Comparison of ENCODE assay signal across 25 cellular contexts in the genomic region with DNA sequence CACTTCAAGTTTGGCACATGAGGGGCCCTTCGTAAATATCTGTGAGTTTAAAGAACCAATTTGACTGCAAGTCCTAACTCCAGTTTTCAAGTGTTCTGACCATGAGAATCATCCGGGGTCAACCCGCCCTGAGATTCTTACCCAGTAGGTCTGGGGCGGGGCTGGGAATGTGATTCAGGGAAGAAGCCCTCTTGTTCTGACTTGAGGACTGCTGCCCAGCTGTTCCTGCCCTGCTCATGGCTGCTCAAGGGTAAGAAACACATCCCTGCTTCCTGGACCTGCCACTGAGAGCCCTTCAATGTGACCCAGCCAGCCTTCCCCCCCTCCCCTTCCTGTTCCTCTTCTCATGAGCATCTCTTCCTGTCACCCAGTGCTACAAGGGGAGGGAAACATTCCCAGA.
DNase-seq lines count a peak whose midpoint lies in the region; ATAC-seq and TF ChIP-seq lines count a peak whose summit lies in the region.
"Had no signal": no experiment of that assay in that cellular context is flagged by ENCODE, and none has a peak within 500 bp of the region (broad histone marks: within the 10 kb centered on the region; RNA-seq: fewer than 3 reads in every experiment).

No MANE protein-coding gene starts in this region.

- no peak overlapping the region for H3K27ac ChIP-seq in Karpas-422 (ENCODE audit: low read length)
- no peak overlapping the region for H3K27ac ChIP-seq in tibial artery
- H3K27ac ChIP-seq: breast epithelium, coronary artery, gastrocnemius medialis, Peyer's patch, psoas muscle had no signal

- H3K36me3 Mint-ChIP-seq in osteocyte (ENCODE audit: unreplicated experiment) = peaks cover 2% of the 10 kb centered on the region

- TF ChIP-seq CTCF in mucosa of descending colon (IDR thresholded peaks at IDR 0.05) = no peak
- TF ChIP-seq CTCF in tibial artery (IDR thresholded peaks at IDR 0.05) = no peak
- no peak for TF ChIP-seq CTCF in osteocyte (IDR thresholded peaks at IDR 0.05)

- peaks cover 5% of the 10 kb centered on the region; the same call in 1 of the 2 replicates for H3K9me3 ChIP-seq in Karpas-422 (ENCODE audit: low read length)
- H3K9me3 ChIP-seq in endocrine pancreas (ENCODE audit: control insufficient read depth, low read length) = peaks cover 2% of the 10 kb centered on the region
- H3K9me3 ChIP-seq in mucosa of descending colon = peaks cover 4% of the 10 kb centered on the region
- H3K9me3 ChIP-seq in tibial artery = no peaks in the 10 kb centered on the region
- H3K9me3 ChIP-seq: BE2C, gastrocnemius medialis, Peyer's patch had no signal

- H3K36me3 ChIP-seq in Karpas-422 (ENCODE audit: insufficient read depth, low read length) = no peaks in the 10 kb centered on the region; the same call in 1 of the 2 replicates
- no peaks in the 10 kb centered on the region for H3K36me3 ChIP-seq in endocrine pancreas (ENCODE audit: control insufficient read depth, insufficient read depth, low read length)
- no peaks in the 10 kb centered on the region for H3K36me3 ChIP-seq in mucosa of descending colon (ENCODE audit: low read depth)
- no peaks in the 10 kb centered on the region for H3K36me3 ChIP-seq in tibial artery
- H3K36me3 ChIP-seq: BE2C, breast epithelium, gastrocnemius medialis, Peyer's patch had no signal

- no peak overlapping the region for H3K4me3 ChIP-seq in Karpas-422 (ENCODE audit: low read length)
- no peak overlapping the region for H3K4me3 ChIP-seq in endocrine pancreas (ENCODE audit: control insufficient read depth, insufficient read depth, low read length)
- H3K4me3 ChIP-seq in mucosa of descending colon = no peak overlapping the region
- no peak overlapping the region for H3K4me3 ChIP-seq in tibial artery
- H3K4me3 ChIP-seq: breast epithelium, coronary artery, gastrocnemius medialis, Peyer's patch, psoas muscle had no signal

- no peaks in the 10 kb centered on the region for H3K27me3 Mint-ChIP-seq in osteocyte (ENCODE audit: unreplicated experiment)
- H3K27me3 Mint-ChIP-seq: activated CD4-positive, alpha-beta memory T cell treated with anti-CD3 and anti-CD28 coated beads for 36 hours; activated naive CD4-positive, alpha-beta T cell treated with anti-CD3 and anti-CD28 coated beads, Interleukin-2, amount 50 U/mL, for 24 hours; activated T-helper 17 cell treated with anti-CD3 and anti-CD28 coated beads, Interleukin-2, amount 50 U/mL, for 72 hours; naive B cell; stimulated activated naive CD8-positive, alpha-beta T cell treated with anti-CD3 and anti-CD28 coated beads, Interleukin-15, amount 100 ng/mL, for 72 hours had no signal

- H4K20me1 ChIP-seq in Karpas-422 (ENCODE audit: insufficient read depth, low read depth, low read length) = no peaks in the 10 kb centered on the region

- H3K4me1 Mint-ChIP-seq in osteocyte (ENCODE audit: unreplicated experiment) = peaks cover 24% of the 10 kb centered on the region
- H3K4me1 Mint-ChIP-seq: activated naive CD4-positive, alpha-beta T cell treated with anti-CD3 and anti-CD28 coated beads, Interleukin-2, amount 50 U/mL, for 24 hours; activated T-helper 17 cell treated with anti-CD3 and anti-CD28 coated beads, Interleukin-2, amount 50 U/mL, for 72 hours; stimulated activated naive CD8-positive, alpha-beta T cell treated with anti-CD3 and anti-CD28 coated beads, Interleukin-15, amount 100 ng/mL, for 72 hours had no signal

- no peaks in the 10 kb centered on the region for H3K27me3 ChIP-seq in Karpas-422 (ENCODE audit: low read length)
- H3K27me3 ChIP-seq in endocrine pancreas (ENCODE audit: control insufficient read depth, insufficient read depth, low read length) = no peaks in the 10 kb centered on the region
- no peaks in the 10 kb centered on the region for H3K27me3 ChIP-seq in tibial artery
- H3K27me3 ChIP-seq: BE2C, breast epithelium, gastrocnemius medialis, Peyer's patch had no signal

- H3K4me1 ChIP-seq in Karpas-422 (ENCODE audit: low read length) = peaks cover 31% of the 10 kb centered on the region
- peaks cover 4% of the 10 kb centered on the region for H3K4me1 ChIP-seq in endocrine pancreas (ENCODE audit: control insufficient read depth, insufficient read depth, low read length)
- H3K4me1 ChIP-seq in mucosa of descending colon (ENCODE audit: low read depth) = no peaks in the 10 kb centered on the region
- H3K4me1 ChIP-seq in tibial artery = peaks cover 0 to under 1% (median 0%) of the 10 kb centered on the region in 4 donors
- H3K4me1 ChIP-seq: BE2C had no signal

- H3K9ac ChIP-seq in Karpas-422 (ENCODE audit: low read length) (no peak overlapping the region), endocrine pancreas (ENCODE audit: control insufficient read depth, insufficient read depth, low read length) (peak overlapping the region; percentile 47)

- DNase-seq in DMS53 (lab: John Stamatoyannopoulos, UW) (peak; percentile 52), Karpas-422 (no peak), mucosa of descending colon (no peak), tibial artery (no peak), osteocyte (ENCODE audit: extremely low spot score, unreplicated experiment) (no peak)
- DNase-seq: activated CD4-positive, CD25-positive, alpha-beta regulatory T cell treated with anti-CD3 and anti-CD28 coated beads, Interleukin-2, amount 50 U/mL, for 72 hours; activated CD8-positive, alpha-beta memory T cell treated with anti-CD3 and anti-CD28 coated beads, Interleukin-2, amount 50 U/mL, for 48 hours; effector memory CD4-positive, alpha-beta T cell; GF-D8; naive B cell; NCI-H1694; NCI-H2171; NCI-H526 treated with DMSO at 0.1 percent for 48 hours; stimulated activated naive CD8-positive, alpha-beta T cell treated with anti-CD3 and anti-CD28 coated beads, Interleukin-15, amount 100 ng/mL, for 72 hours had no signal

- no peak overlapping the region for H3K4me3 Mint-ChIP-seq in osteocyte (ENCODE audit: unreplicated experiment)
- H3K4me3 Mint-ChIP-seq: activated CD4-positive, alpha-beta memory T cell treated with anti-CD3 and anti-CD28 coated beads for 36 hours; activated naive CD4-positive, alpha-beta T cell treated with anti-CD3 and anti-CD28 coated beads, Interleukin-2, amount 50 U/mL, for 24 hours; activated T-helper 17 cell treated with anti-CD3 and anti-CD28 coated beads, Interleukin-2, amount 50 U/mL, for 72 hours; naive B cell; stimulated activated naive CD8-positive, alpha-beta T cell treated with anti-CD3 and anti-CD28 coated beads, Interleukin-15, amount 100 ng/mL, for 72 hours had no signal

- ATAC-seq in mucosa of descending colon (peak; percentile 10), GM21723 (IDR thresholded peaks at IDR 0.05; ENCODE audit: unreplicated experiment) (no peak)
- ATAC-seq: activated T-helper 17 cell treated with anti-CD3 and anti-CD28 coated beads, Interleukin-2, amount 50 U/mL, for 72 hours; stimulated activated naive CD8-positive, alpha-beta T cell treated with anti-CD3 and anti-CD28 coated beads, Interleukin-15, amount 100 ng/mL, for 72 hours had no signal

- intact Hi-C loops in mucosa of descending colon (cut with DNase I, micrococcal nuclease) (no loop called here), tibial artery (cut with DNase I; ENCODE audit: low total_unique reads) (no loop called here)

- H3K27ac Mint-ChIP-seq in osteocyte (ENCODE audit: unreplicated experiment) = no peak overlapping the region
- H3K27ac Mint-ChIP-seq: activated CD4-positive, alpha-beta memory T cell treated with anti-CD3 and anti-CD28 coated beads for 36 hours; activated naive CD4-positive, alpha-beta T cell treated with anti-CD3 and anti-CD28 coated beads, Interleukin-2, amount 50 U/mL, for 24 hours; activated T-helper 17 cell treated with anti-CD3 and anti-CD28 coated beads, Interleukin-2, amount 50 U/mL, for 72 hours; stimulated activated naive CD8-positive, alpha-beta T cell treated with anti-CD3 and anti-CD28 coated beads, Interleukin-15, amount 100 ng/mL, for 72 hours had no signal

- no peak overlapping the region for H3K4me2 ChIP-seq in Karpas-422 (ENCODE audit: low read depth, low read length, poor library complexity, severe bottlenecking)

- peak overlapping the region; percentile 65 for H2AFZ ChIP-seq in Karpas-422 (ENCODE audit: low read length)

- peaks cover 7% of the 10 kb centered on the region for H3K9me3 Mint-ChIP-seq in osteocyte (ENCODE audit: unreplicated experiment)

- H3K9me2 ChIP-seq in Karpas-422 (replicated peaks; ENCODE audit: insufficient read depth, low read length) = no peaks in the 10 kb centered on the region

- no peaks in the 10 kb centered on the region for H3K79me2 ChIP-seq in Karpas-422 (ENCODE audit: low read length)
